ENCODE assay signal across 28 cellular contexts in genomic region chr1:1155258-1155657, GRCh38. TPM values are rescaled to one million over a fixed set of nuclear protein-coding genes. Genes with fewer than 3 reads are reported as not detected.
"Had no signal": no experiment of that assay in that cellular context is flagged by ENCODE, and none has a peak within 500 bp of the region (broad histone marks: within the 10 kb centered on the region; RNA-seq: fewer than 3 reads in every experiment).

No MANE protein-coding gene starts in this region.

- ATAC-seq: activated CD8-positive, alpha-beta memory T cell treated with anti-CD3 and anti-CD28 coated beads, Interleukin-2, amount 10 ng/mL, durations not matched to agents 7 days and 5 days; activated CD8-positive, alpha-beta T cell treated with anti-CD3 and anti-CD28 coated beads, Interleukin-2, amount 10 ng/mL, durations not matched to agents 7 days and 5 days; activated T-cell treated with anti-CD3 and anti-CD28 coated beads, Interleukin-2, amount 50 U/mL, for 72 hours; body of pancreas; foreskin keratinocyte; left lobe of liver; lower lobe of right lung; right cardiac atrium; T-cell had no signal

- H3K9me3 ChIP-seq: adrenal gland, body of pancreas, esophagus muscularis mucosa, lower lobe of right lung had no signal

- H3K27ac Mint-ChIP-seq: activated CD8-positive, alpha-beta memory T cell treated with anti-CD3 and anti-CD28 coated beads, Interleukin-2, amount 10 ng/mL, durations not matched to agents 7 days and 5 days; activated CD8-positive, alpha-beta T cell treated with anti-CD3 and anti-CD28 coated beads, Interleukin-2, amount 10 ng/mL, durations not matched to agents 7 days and 5 days; activated naive CD4-positive, alpha-beta T cell treated with anti-CD3 and anti-CD28 coated beads for 36 hours; activated naive CD8-positive, alpha-beta T cell treated with anti-CD3 and anti-CD28 coated beads for 36 hours; activated T-cell treated with anti-CD3 and anti-CD28 coated beads, Interleukin-2, amount 50 U/mL, for 72 hours had no signal

- DNase-seq: activated CD4-positive, alpha-beta T cell treated with anti-CD3 and anti-CD28 coated beads, Interleukin-2, amount 50 U/mL, for 1 hour; activated CD4-positive, CD25-positive, alpha-beta regulatory T cell treated with anti-CD3 and anti-CD28 coated beads, Interleukin-2, amount 50 U/mL, for 72 hours; activated CD8-positive, alpha-beta memory T cell treated with anti-CD3 and anti-CD28 coated beads, Interleukin-2, amount 10 ng/mL, durations not matched to agents 7 days and 5 days; activated CD8-positive, alpha-beta T cell treated with anti-CD3 and anti-CD28 coated beads, Interleukin-2, amount 10 ng/mL, durations not matched to agents 7 days and 5 days; activated effector memory CD4-positive, alpha-beta T cell treated with Interleukin-2 at 50 U/mL for 16 hours; activated naive CD4-positive, alpha-beta T cell treated with anti-CD3 and anti-CD28 coated beads for 36 hours; activated naive CD8-positive, alpha-beta T cell treated with anti-CD3 and anti-CD28 coated beads for 36 hours; activated T-cell treated with anti-CD3 and anti-CD28 coated beads for 4 hours; activated T-cell treated with anti-CD3 and anti-CD28 coated beads, Interleukin-2, amount 50 U/mL, for 72 hours; adrenal gland; aorta; body of pancreas; dermis blood vessel endothelial cell; effector CD4-positive, alpha-beta T cell; foreskin keratinocyte; kidney glomerular epithelial cell; lower lobe of right lung; mesenchymal stem cell; right cardiac atrium; spleen; stimulated activated naive CD4-positive, alpha-beta T cell; T-cell; T1000 had no signal

- H3K4me1 Mint-ChIP-seq: activated CD8-positive, alpha-beta memory T cell treated with anti-CD3 and anti-CD28 coated beads, Interleukin-2, amount 10 ng/mL, durations not matched to agents 7 days and 5 days had no signal

- H3K36me3 Mint-ChIP-seq: T-cell had no signal

- H3K36me3 ChIP-seq: adrenal gland, esophagus muscularis mucosa, lower lobe of right lung, spleen, tibial nerve had no signal

- H3K27ac ChIP-seq: adrenal gland, body of pancreas, esophagus muscularis mucosa, foreskin keratinocyte, lower lobe of right lung, spleen had no signal

- FAIRE-seq: colon had no signal

- H3K4me3 Mint-ChIP-seq: activated CD8-positive, alpha-beta memory T cell treated with anti-CD3 and anti-CD28 coated beads, Interleukin-2, amount 10 ng/mL, durations not matched to agents 7 days and 5 days; activated CD8-positive, alpha-beta T cell treated with anti-CD3 and anti-CD28 coated beads, Interleukin-2, amount 10 ng/mL, durations not matched to agents 7 days and 5 days; activated naive CD4-positive, alpha-beta T cell treated with anti-CD3 and anti-CD28 coated beads for 36 hours; activated naive CD8-positive, alpha-beta T cell treated with anti-CD3 and anti-CD28 coated beads for 36 hours; activated T-cell treated with anti-CD3 and anti-CD28 coated beads, Interleukin-2, amount 50 U/mL, for 72 hours had no signal

- H3K27me3 ChIP-seq: adrenal gland, body of pancreas, esophagus muscularis mucosa, foreskin keratinocyte, spleen, tibial nerve had no signal

- H3K27me3 Mint-ChIP-seq: activated CD8-positive, alpha-beta memory T cell treated with anti-CD3 and anti-CD28 coated beads, Interleukin-2, amount 10 ng/mL, durations not matched to agents 7 days and 5 days; activated naive CD8-positive, alpha-beta T cell treated with anti-CD3 and anti-CD28 coated beads for 36 hours; T-cell had no signal

- H3K4me3 ChIP-seq: adrenal gland, body of pancreas, esophagus muscularis mucosa, lower lobe of right lung, spleen, tibial nerve had no signal

RNA-seq across cellular contexts. Expression of gene TTLL10, which starts 18.4 kb away (rescaled TPM):
- total RNA-seq: activated CD8-positive, alpha-beta memory T cell treated with anti-CD3 and anti-CD28 coated beads, Interleukin-2, amount 10 ng/mL, durations not matched to agents 7 days and 5 days; activated naive CD4-positive, alpha-beta T cell treated with anti-CD3 and anti-CD28 coated beads for 36 hours; activated naive CD8-positive, alpha-beta T cell treated with anti-CD3 and anti-CD28 coated beads for 36 hours; adrenal gland; dermis blood vessel endothelial cell; foreskin keratinocyte; left lobe of liver; right cardiac atrium; temporal lobe; tibial nerve had no signal
- polyA plus RNA-seq: aorta had no signal

RNA-seq across cellular contexts. Expression of gene TNFRSF18, which starts 51.1 kb away (rescaled TPM):
- total RNA-seq: body of pancreas, left lobe of liver, temporal lobe had no signal

RNA-seq across cellular contexts. Expression of gene TNFRSF4, which starts 58.7 kb away (rescaled TPM):
- total RNA-seq: foreskin keratinocyte, temporal lobe had no signal
- polyA plus RNA-seq: foreskin keratinocyte had no signal
